21 cellular contexts compared by ENCODE assay signal in genomic region chr16:11242658-11243057, GRCh38. TPM values are rescaled to one million over a fixed set of nuclear protein-coding genes. Genes with fewer than 3 reads are reported as not detected.
A peak's percentile ranks its signal among the peaks of the same experiment; 100 is the strongest.
DNase-seq lines count a peak whose midpoint lies in the region; TF ChIP-seq lines count a peak whose summit lies in the region.
"Had no signal": no experiment of that assay in that cellular context is flagged by ENCODE, and none has a peak within 500 bp of the region (broad histone marks: within the 10 kb centered on the region; RNA-seq: fewer than 3 reads in every experiment).

No MANE protein-coding gene starts in this region.

- WGBS in mammary epithelial cell (ENCODE audit: low coverage, missing lambda C conversion rate): 19% methylated on average over 12 of the region's 12 CpGs
- 86 to 91% methylated on average over 12 of the region's 12 CpGs for whole genome bisulfite sequencing in sigmoid colon, 2 donors

- H3K9me3 ChIP-seq in mammary epithelial cell (replicated peaks; ENCODE audit: insufficient read depth, low read length): no peaks in the 10 kb centered on the region
- no peaks in the 10 kb centered on the region for H3K9me3 ChIP-seq in breast epithelium
- no peaks in the 10 kb centered on the region for H3K9me3 ChIP-seq in sigmoid colon
- H3K9me3 ChIP-seq: A549, BE2C, HAP-1, SJCRH30 had no signal

- H3K36me3 ChIP-seq in mammary epithelial cell (ENCODE audit: insufficient read depth, low read length) (no peaks in the 10 kb centered on the region), breast epithelium (no peaks in the 10 kb centered on the region), sigmoid colon (no peaks in the 10 kb centered on the region)
- H3K36me3 ChIP-seq: BE2C, HAP-1, SJCRH30 had no signal

- BruUV-seq in mammary epithelial cell (replicated peaks; lab: Mats Ljungman, UMichigan): no TSS peak

- DNase-seq in mammary epithelial cell: no peak
- no peak for DNase-seq in breast epithelium (ENCODE audit: low spot score in 2 of 2)
- DNase-seq in NCI-H1694 treated with DMSO at 0.1 percent for 48 hours (lab: John Stamatoyannopoulos, UW): peak; percentile 51
- DNase-seq in NCI-H69 (lab: John Stamatoyannopoulos, UW): peak; percentile 55
- DNase-seq in sigmoid colon: no peak
- DNase-seq in NCI-H1092 treated with DMSO at 0.1 percent for 48 hours (lab: John Stamatoyannopoulos, UW): no peak
- no peak for DNase-seq in DMS153 (lab: John Stamatoyannopoulos, UW)
- DNase-seq: BE2C, DMS79 treated with DMSO at 0.1 percent for 48 hours, KG1, NCI-H1105, NCI-H146, NCI-H2081, NCI-H2227 treated with DMSO at 0.1 percent for 48 hours, SJCRH30, T-cell had no signal

- H3K4me3 ChIP-seq in mammary epithelial cell (replicated peaks in 1 of 3; ENCODE audit: insufficient read depth in 1 of 3, low read depth in 2 of 3, low read length in 3 of 3) (no peak overlapping the region), breast epithelium (no peak overlapping the region), sigmoid colon (no peak overlapping the region)
- H3K4me3 ChIP-seq: A549, GM23338, HAP-1, SJCRH30 had no signal

- H2AFZ ChIP-seq in mammary epithelial cell (ENCODE audit: low read depth, low read length): peak overlapping the region; percentile 60
- H2AFZ ChIP-seq: GM23338 had no signal

- TF ChIP-seq POLR2A in breast epithelium (IDR thresholded peaks at IDR 0.05) (no peak), sigmoid colon (IDR thresholded peaks at IDR 0.05) (no peak)

- H4K20me1 ChIP-seq in mammary epithelial cell (ENCODE audit: insufficient read depth, low read length): no peaks in the 10 kb centered on the region

- H3K9ac ChIP-seq in mammary epithelial cell (ENCODE audit: insufficient read depth, low read length): no peak overlapping the region

- no peaks in the 10 kb centered on the region for H3K27me3 ChIP-seq in mammary epithelial cell (ENCODE audit: insufficient read depth, low read length)
- H3K27me3 ChIP-seq in breast epithelium: no peaks in the 10 kb centered on the region
- H3K27me3 ChIP-seq in sigmoid colon: no peaks in the 10 kb centered on the region
- H3K27me3 ChIP-seq: BE2C, SJCRH30 had no signal

- CTCF ChIA-PET in mammary epithelial cell (lab: Charles Lee; ENCODE audit: low non-redundant PET): no interaction called here

- no peak overlapping the region for H3K4me2 ChIP-seq in mammary epithelial cell (ENCODE audit: insufficient read depth, low read depth, low read length)
- H3K4me2 ChIP-seq: A549, GM23338 had no signal

- in situ Hi-C loops in mammary epithelial cell (cut with MboI; ENCODE audit: low sequenced_read_pairs in 2 of 2): no loop called here

- H3K4me1 ChIP-seq in mammary epithelial cell (ENCODE audit: insufficient read depth, low read length): no peaks in the 10 kb centered on the region
- no peaks in the 10 kb centered on the region for H3K4me1 ChIP-seq in breast epithelium
- peaks cover 0 to 5% (median 0%) of the 10 kb centered on the region in 4 donors for H3K4me1 ChIP-seq in sigmoid colon
- H3K4me1 ChIP-seq: A549, BE2C, HAP-1, SJCRH30 had no signal

- dilution Hi-C loops in mammary epithelial cell (cut with HindIII; ENCODE audit: low sequenced_read_pairs): no loop called here

- no peaks in the 10 kb centered on the region for H3K79me2 ChIP-seq in mammary epithelial cell (ENCODE audit: insufficient read depth, low read length)

- TF ChIP-seq EP300 in sigmoid colon (IDR thresholded peaks at IDR 0.05): no peak

- TF ChIP-seq CTCF in mammary epithelial cell (conservative IDR thresholded peaks at IDR 0.05 in 1 of 2, IDR thresholded peaks at IDR 0.05 in 1 of 2; ENCODE audit: extremely low read depth in 1 of 2, insufficient read depth in 1 of 2, low read depth in 1 of 2, low read length in 2 of 2): no peak
- no peak for TF ChIP-seq CTCF in breast epithelium (IDR thresholded peaks at IDR 0.05)
- TF ChIP-seq CTCF in sigmoid colon (IDR thresholded peaks at IDR 0.05): no peak

- H3K27ac ChIP-seq in mammary epithelial cell (ENCODE audit: insufficient read depth, low read depth, low read length): no peak overlapping the region
- H3K27ac ChIP-seq in breast epithelium: no peak overlapping the region
- H3K27ac ChIP-seq in sigmoid colon: no peak overlapping the region
- H3K27ac ChIP-seq: A549, HL-60, SJCRH30 had no signal

- intact Hi-C loops in mammary epithelial cell (cut with micrococcal nuclease): no loop called here
- intact Hi-C loops in breast epithelium (cut with DNase I; ENCODE audit: low total_unique reads): no loop called here
- intact Hi-C loops in sigmoid colon (cut with DNase I): no loop called here

RNA-seq across cellular contexts. Expression of gene SOCS1, which starts 13.3 kb away (rescaled TPM):
- total RNA-seq in mammary epithelial cell: 1 to 10 TPM; 2.0 to 7.9 TPM
- 3.5 TPM for polyA plus RNA-seq in mammary epithelial cell
- polyA minus RNA-seq in mammary epithelial cell: 1.4 TPM
- 1 to 10 TPM; 4.1 to 9.0 (median 5.6) TPM for total RNA-seq in breast epithelium
- 1 to 10 TPM in 3 of 4 donors, under 1 TPM in 1; 0.66 to 8.8 (median 3.4) TPM for total RNA-seq in sigmoid colon
- polyA plus RNA-seq in sigmoid colon: 10 to 100 TPM in 1 of 3 donors, 1 to 10 TPM in 1, not detected in 1; 3.9 to 26.4 TPM

RNA-seq across cellular contexts. Expression of gene TNP2, which starts 26.5 kb away (rescaled TPM):
- total RNA-seq in mammary epithelial cell (not detected), breast epithelium (not detected), sigmoid colon (not detected)
- polyA plus RNA-seq in mammary epithelial cell (not detected), sigmoid colon (not detected)
- polyA minus RNA-seq in mammary epithelial cell: not detected
- total RNA-seq: GM23338, HT-29, SJCRH30, T-cell had no signal
- polyA plus RNA-seq: A549, GM23338 had no signal

RNA-seq across cellular contexts. Expression of gene PRM3, which starts 30.8 kb away (rescaled TPM):
- total RNA-seq in mammary epithelial cell: not detected
- not detected for polyA plus RNA-seq in mammary epithelial cell
- not detected for polyA minus RNA-seq in mammary epithelial cell
- not detected for total RNA-seq in breast epithelium
- total RNA-seq in sigmoid colon: not detected
- polyA plus RNA-seq in sigmoid colon: not detected
- total RNA-seq: GM23338, HT-29, SJCRH30, T-cell had no signal
- polyA plus RNA-seq: A549, GM23338 had no signal

RNA-seq across cellular contexts. Expression of gene PRM2, which starts 33.6 kb away (rescaled TPM):
- not detected for total RNA-seq in mammary epithelial cell
- polyA plus RNA-seq in mammary epithelial cell: not detected
- not detected for polyA minus RNA-seq in mammary epithelial cell
- not detected for total RNA-seq in breast epithelium
- not detected for total RNA-seq in sigmoid colon
- not detected for polyA plus RNA-seq in sigmoid colon
- total RNA-seq: GM23338, HT-29, SJCRH30, T-cell had no signal
- polyA plus RNA-seq: A549, GM23338 had no signal

RNA-seq across cellular contexts. Expression of gene PRM1, which starts 38.5 kb away (rescaled TPM):
- not detected for total RNA-seq in mammary epithelial cell
- polyA plus RNA-seq in mammary epithelial cell: not detected
- not detected for polyA minus RNA-seq in mammary epithelial cell
- not detected for total RNA-seq in breast epithelium
- not detected for total RNA-seq in sigmoid colon
- polyA plus RNA-seq in sigmoid colon: not detected
- total RNA-seq: GM23338, HT-29, SJCRH30, T-cell had no signal
- polyA plus RNA-seq: A549 had no signal

Comparison
In these comparisons a context has a peak if more than half of its experiments do, and no peak if none do; other contexts are left out.
1. DNase-seq: peak in NCI-H1694 treated with DMSO at 0.1 percent for 48 hours (single experiment) and NCI-H69 (single experiment); none in mammary epithelial cell (single experiment), breast epithelium (0 of 2), sigmoid colon (single experiment), NCI-H1092 treated with DMSO at 0.1 percent for 48 hours (single experiment) and DMS153 (single experiment).